Comparison of ENCODE assay signal across 2 cellular contexts in the genomic region with DNA sequence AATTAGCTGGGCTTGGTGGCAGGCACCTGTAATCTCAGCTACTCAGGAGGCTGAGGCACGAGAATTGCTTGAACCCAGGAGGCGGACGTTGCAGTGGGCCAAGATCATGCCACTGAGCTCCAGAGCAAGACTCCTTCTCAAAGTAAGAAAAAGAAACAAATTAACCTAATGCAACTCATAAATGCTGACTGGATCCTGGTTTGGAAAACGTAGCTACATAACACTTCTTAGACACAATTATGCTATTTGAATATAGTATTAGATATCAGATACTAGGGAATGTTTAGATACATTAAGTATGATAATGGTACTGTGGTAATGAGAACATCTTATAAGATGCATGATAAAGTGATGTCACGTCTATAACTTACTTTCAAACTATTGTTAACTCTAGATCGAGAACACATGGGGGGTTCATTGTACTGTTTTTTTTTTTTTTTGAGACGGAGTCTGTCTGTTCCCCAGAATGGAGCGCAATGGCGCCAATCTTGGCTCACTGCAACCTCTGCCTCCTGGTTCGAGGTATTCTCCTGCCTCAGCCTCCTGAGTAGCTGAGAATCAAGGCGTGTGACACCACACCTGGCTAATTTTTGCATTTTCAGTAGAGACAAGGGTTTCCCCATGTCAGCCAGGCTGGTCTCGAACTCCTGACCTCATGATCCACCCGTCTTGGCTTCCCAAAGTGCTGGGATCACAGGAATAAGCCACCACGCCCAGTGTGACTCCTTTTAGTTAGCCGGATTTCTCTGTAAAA.
TF ChIP-seq lines count a peak whose summit lies in the region.

No MANE protein-coding gene starts in this region.

TF ChIP-seq in GM12891, 5 proteins besides CTCF, POLR2A, EP300 and RAD21:
- TF ChIP-seq TAF1 (IDR thresholded peaks at IDR 0.05; ENCODE audit: low read depth, low read length) = no peak
- no peak for TF ChIP-seq PAX5 (IDR thresholded peaks at IDR 0.05; ENCODE audit: insufficient read depth, low read length, severe bottlenecking)
- TF ChIP-seq POLR2AphosphoS5 (IDR thresholded peaks at IDR 0.05; ENCODE audit: low read depth, low read length) = peak; percentile 57
- TF ChIP-seq SPI1 (IDR thresholded peaks at IDR 0.05; ENCODE audit: low read depth, low read length) = no peak
- no peak for TF ChIP-seq POU2F2 (IDR thresholded peaks at IDR 0.05; ENCODE audit: low read depth, low read length)

TF ChIP-seq in H1, 55 proteins besides CTCF, POLR2A, EP300 and RAD21:
- TF ChIP-seq EGR1 (IDR thresholded peaks at IDR 0.05; ENCODE audit: borderline replicate concordance, low read depth, low read length) = no peak
- peak; percentile 39 for TF ChIP-seq POLR2AphosphoS5 (IDR thresholded peaks at IDR 0.05; ENCODE audit: low read depth, low read length)
